In genomic region chr2:238854246-238854645, GRCh38 we compare ENCODE assay signal across 18 cellular contexts. TPM values are rescaled to one million over a fixed set of nuclear protein-coding genes. Genes with fewer than 3 reads are reported as not detected.
DNase-seq lines count a peak whose midpoint lies in the region; ATAC-seq and TF ChIP-seq lines count a peak whose summit lies in the region.
"Had no signal": no experiment of that assay in that cellular context is flagged by ENCODE, and none has a peak within 500 bp of the region (broad histone marks: within the 10 kb centered on the region; RNA-seq: fewer than 3 reads in every experiment).

No MANE protein-coding gene starts in this region.

- H3K36me3 Mint-ChIP-seq in type B pancreatic cell, result peaks cover 20% of the 10 kb centered on the region
- H3K36me3 Mint-ChIP-seq: activated naive CD8-positive, alpha-beta T cell had no signal

- TF ChIP-seq CTCF in lower leg skin (IDR thresholded peaks at IDR 0.05), result no peak
- TF ChIP-seq CTCF in type B pancreatic cell (conservative IDR thresholded peaks at IDR 0.05), result no peak

- H3K4me1 Mint-ChIP-seq in type B pancreatic cell (ENCODE audit: unreplicated experiment), result peaks cover 18% of the 10 kb centered on the region
- H3K4me1 Mint-ChIP-seq: activated CD4-positive, alpha-beta T cell treated with anti-CD3 and anti-CD28 coated beads, Interleukin-2, amount 10 ng/mL, durations not matched to agents 7 days and 5 days; activated T-helper 17 cell treated with anti-CD3 and anti-CD28 coated beads, Interleukin-2, amount 50 U/mL, for 72 hours had no signal

- no peak overlapping the region for H3K4me3 Mint-ChIP-seq in type B pancreatic cell
- H3K4me3 Mint-ChIP-seq: activated CD4-positive, alpha-beta T cell treated with anti-CD3 and anti-CD28 coated beads, Interleukin-2, amount 10 ng/mL, durations not matched to agents 7 days and 5 days; activated naive CD8-positive, alpha-beta T cell; activated T-helper 17 cell treated with anti-CD3 and anti-CD28 coated beads, Interleukin-2, amount 50 U/mL, for 72 hours had no signal

- no peaks in the 10 kb centered on the region for H3K9me3 Mint-ChIP-seq in type B pancreatic cell
- H3K9me3 Mint-ChIP-seq: activated CD4-positive, alpha-beta T cell treated with anti-CD3 and anti-CD28 coated beads, Interleukin-2, amount 10 ng/mL, durations not matched to agents 7 days and 5 days; activated T-helper 17 cell treated with anti-CD3 and anti-CD28 coated beads, Interleukin-2, amount 50 U/mL, for 72 hours had no signal

- WGBS in lower leg skin, 2 donors, result 49 to 52% methylated on average over 8 of the region's 8 CpGs

- intact Hi-C loops in lower leg skin (cut with DNase I; ENCODE audit: low total_unique reads), result no loop called here

- H3K4me1 ChIP-seq in adipocyte (ENCODE audit: control insufficient read depth, insufficient read depth, low read length), result peaks cover 61% of the 10 kb centered on the region

- peak overlapping the region; percentile 90 for H3K4me3 ChIP-seq in adipocyte (ENCODE audit: low read length)
- peak overlapping the region; percentile 2 for H3K4me3 ChIP-seq in lower leg skin (ENCODE audit: low read depth, poor library complexity, severe bottlenecking)
- H3K4me3 ChIP-seq: GM12878, K562 had no signal

- H3K27me3 ChIP-seq in adipocyte (replicated peaks; ENCODE audit: control insufficient read depth, insufficient read depth, low read length), result no peaks in the 10 kb centered on the region

- peak; percentile 54 for DNase-seq in ELR (ENCODE audit: low read depth)
- DNase-seq in adipocyte (ENCODE audit: low read depth), result no peak
- peak in 1 of 2 donors; percentile 42 for DNase-seq in lower leg skin (ENCODE audit: low spot score in 2 of 2)
- peak; percentile 22 for DNase-seq in type B pancreatic cell (ENCODE audit: extremely low spot score, unreplicated experiment)
- no peak for DNase-seq in NCI-H2081 treated with DMSO at 0.1 percent for 48 hours (lab: John Stamatoyannopoulos, UW)
- DNase-seq: activated CD4-positive, alpha-beta T cell treated with anti-CD3 and anti-CD28 coated beads, Interleukin-2, amount 10 ng/mL, durations not matched to agents 7 days and 5 days; NCI-H526 treated with DMSO at 0.1 percent for 48 hours; nucleus accumbens; RPMI8226; stimulated activated CD8-positive, alpha-beta memory T cell treated with anti-CD3 and anti-CD28 coated beads, Interleukin-4, amount 100 ng/mL, for 48 hours had no signal

- H3K27me3 Mint-ChIP-seq in type B pancreatic cell, result peaks cover 66% of the 10 kb centered on the region

- no peaks in the 10 kb centered on the region for H3K9me3 ChIP-seq in adipocyte (ENCODE audit: control insufficient read depth, low read length)

- H3K36me3 ChIP-seq in adipocyte (ENCODE audit: control insufficient read depth, insufficient read depth, low read length, severe bottlenecking), result peaks cover 52% of the 10 kb centered on the region

- peak overlapping the region; percentile 95 for H3K9ac ChIP-seq in adipocyte (ENCODE audit: low read length)

- H3K27ac Mint-ChIP-seq in type B pancreatic cell, result no peak overlapping the region
- H3K27ac Mint-ChIP-seq: activated CD4-positive, alpha-beta T cell treated with anti-CD3 and anti-CD28 coated beads, Interleukin-2, amount 10 ng/mL, durations not matched to agents 7 days and 5 days; activated naive CD8-positive, alpha-beta T cell; activated T-helper 17 cell treated with anti-CD3 and anti-CD28 coated beads, Interleukin-2, amount 50 U/mL, for 72 hours had no signal

- no peak for TF ChIP-seq POLR2A in lower leg skin (IDR thresholded peaks at IDR 0.05)

- ATAC-seq in GM19328 (IDR thresholded peaks at IDR 0.05; ENCODE audit: unreplicated experiment), result no peak
- ATAC-seq in HG03521 (IDR thresholded peaks at IDR 0.05; ENCODE audit: unreplicated experiment), result no peak
- ATAC-seq: activated T-helper 17 cell treated with anti-CD3 and anti-CD28 coated beads, Interleukin-2, amount 50 U/mL, for 72 hours; GM12878; K562; SK-N-SH treated with all-trans-retinoic acid at 6 μM for 48 hours had no signal

RNA-seq across cellular contexts. Expression of gene TWIST2, which starts 6.4 kb away (rescaled TPM):
- total RNA-seq in lower leg skin (10 to 100 TPM; 36.5 to 47.8 (median 38.5) TPM), type B pancreatic cell (ENCODE audit: low replicate concordance) (0.95 and 27.3 TPM in 2 replicates)
- total RNA-seq: activated CD4-positive, alpha-beta T cell treated with anti-CD3 and anti-CD28 coated beads, Interleukin-2, amount 10 ng/mL, durations not matched to agents 7 days and 5 days; activated T-helper 17 cell treated with anti-CD3 and anti-CD28 coated beads, Interleukin-2, amount 50 U/mL, for 72 hours; GM12878; K562; T-helper 2 cell treated with Interferon-gamma antibody and Interleukin-4, amounts not matched to agents 100 ng/mL and 5 ng/mL, for 36 hours had no signal

Comparison
In these comparisons a context has a peak if more than half of its experiments do, and no peak if none do; other contexts are left out.
1. DNase-seq: peak in ELR (single experiment) and type B pancreatic cell (single experiment); none in adipocyte (single experiment) and NCI-H2081 treated with DMSO at 0.1 percent for 48 hours (single experiment).